ENCODE assay signal across 7 cellular contexts in the genomic region with DNA sequence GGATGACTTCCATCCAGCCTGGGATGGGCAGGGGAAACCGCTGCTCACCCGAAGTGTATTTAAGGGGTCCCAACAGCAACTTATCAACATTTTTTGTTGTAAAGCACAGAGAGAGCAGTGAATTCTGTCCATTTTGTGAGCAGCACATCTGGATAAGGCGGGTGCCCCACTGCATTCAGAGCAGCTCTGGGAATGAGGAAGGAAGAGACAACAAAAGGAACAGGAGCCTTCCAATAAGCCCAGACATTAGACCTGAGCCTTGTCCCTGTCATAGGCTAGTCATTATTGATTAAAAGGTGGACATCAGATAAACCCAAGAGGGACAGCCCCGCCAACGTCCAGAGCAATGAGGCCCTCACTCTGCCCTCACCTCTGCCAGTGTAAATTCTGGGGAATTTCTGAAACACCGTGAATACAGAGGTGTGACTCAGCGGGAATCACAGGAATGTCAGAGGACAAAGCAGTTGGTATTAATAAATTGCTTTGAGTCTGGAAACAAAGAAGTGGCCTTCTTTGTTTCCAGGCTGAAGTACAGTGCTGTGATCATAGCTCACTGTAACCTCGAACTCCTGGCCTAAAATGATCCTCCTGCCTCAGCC.
A peak's percentile ranks its signal among the peaks of the same experiment; 100 is the strongest.
DNase-seq lines count a peak whose midpoint lies in the region; ATAC-seq, FAIRE-seq and TF ChIP-seq lines count a peak whose summit lies in the region.
"Not testable (repeated sequence)": the region's sequence is repeated elsewhere in the genome, so short reads cannot be mapped to it uniquely, and the experiment has no call there.

No MANE protein-coding gene starts in this region.

- ATAC-seq in A549 (peak; percentile 68 to 90), PC-3 (peak; percentile 95), body of pancreas (peak; percentile 51)

- peak overlapping the region; percentile 48 to 54; a peak in 4 of 6 replicates for H3K27ac ChIP-seq in A549
- not testable (repeated sequence) for H3K27ac ChIP-seq in PC-3 (ENCODE audit: low read length); body of pancreas; keratinocyte (ENCODE audit: control insufficient read depth, insufficient read depth, low read length)

- 67% methylated on average over 6 of the region's 8 CpGs for WGBS in A549 (ENCODE audit: missing lambda C conversion rate)
- 77 to 85% methylated on average over 3 to 5 of the region's 8 CpGs for WGBS in body of pancreas, 2 donors

- dilution Hi-C loops in keratinocyte (cut with MboI; ENCODE audit: extremely low pct_ligation_motif_present, low sequenced_read_pairs) = not testable (repeated sequence)

- FAIRE-seq in A549 (lab: Jason Lieb, UNC) = not testable (repeated sequence)
- FAIRE-seq in H54 (lab: Jason Lieb, UNC) = peak; percentile 84
- peak; percentile 39 for FAIRE-seq in RCC 7860 (lab: Jason Lieb, UNC)
- FAIRE-seq in keratinocyte (lab: Jason Lieb, UNC) = peak; percentile 87

- H3F3A ChIP-seq in PC-3 (ENCODE audit: low read length, unreplicated experiment) = not testable (repeated sequence)

- TF ChIP-seq POLR2A in A549 (IDR thresholded peaks at IDR 0.05; ENCODE audit: low read length); H54 (IDR thresholded peaks at IDR 0.05; ENCODE audit: low read depth, low read length); body of pancreas (IDR thresholded peaks at IDR 0.05): not testable (repeated sequence)

- not testable (repeated sequence) for H3K4me3 ChIP-seq in A549; PC-3 (ENCODE audit: low read length); body of pancreas; keratinocyte (ENCODE audit: control insufficient read depth in 2 of 3, extremely low read depth in 1 of 3, insufficient read depth in 2 of 3, low read depth in 1 of 3, low read length in 3 of 3)

- not testable (repeated sequence) for H3K4me1 ChIP-seq in A549; PC-3 (ENCODE audit: insufficient read depth, low read length); keratinocyte (ENCODE audit: control insufficient read depth, extremely low read depth, insufficient read depth, low read length)
- peaks cover 11% of the 10 kb centered on the region for H3K4me1 ChIP-seq in body of pancreas

- H3K36me3 ChIP-seq in PC-3 (ENCODE audit: low read depth, low read length); body of pancreas (replicated peaks in 1 of 2; ENCODE audit: insufficient read depth in 1 of 2, low read depth in 2 of 2); keratinocyte (ENCODE audit: control insufficient read depth in 2 of 2, extremely low read depth in 1 of 2, insufficient read depth in 2 of 2, low read length in 2 of 2): not testable (repeated sequence)

- not testable (repeated sequence) for TF ChIP-seq RAD21 in A549 (conservative IDR thresholded peaks at IDR 0.05 in 1 of 2, IDR thresholded peaks at IDR 0.05 in 1 of 2)

- not testable (repeated sequence) for H3K27me3 ChIP-seq in PC-3 (ENCODE audit: low read length); body of pancreas; keratinocyte (ENCODE audit: control insufficient read depth, extremely low read depth, insufficient read depth, low read length)

- POLR2A ChIA-PET in A549 (lab: Yijun Ruan, JAX); PC-3 (lab: Charles Lee; ENCODE audit: unreplicated experiment): not testable (repeated sequence)

- not testable (repeated sequence) for TF ChIP-seq CTCF in A549 (IDR thresholded peaks at IDR 0.05); PC-3 (conservative IDR thresholded peaks at IDR 0.05; ENCODE audit: low read depth, low read length); body of pancreas (IDR thresholded peaks at IDR 0.05); keratinocyte (optimal IDR thresholded peaks at IDR 0.05 in 1 of 3, IDR thresholded peaks at IDR 0.05 in 1 of 3, conservative IDR thresholded peaks at IDR 0.05 in 1 of 3; ENCODE audit: extremely low read depth in 1 of 3, insufficient read depth in 2 of 3, low read length in 3 of 3)

- BruUV-seq in PC-3 (replicated peaks; lab: Mats Ljungman, UMichigan) = not testable (repeated sequence)

- H3K9me3 ChIP-seq in A549; PC-3 (ENCODE audit: low read length); body of pancreas; keratinocyte (ENCODE audit: control insufficient read depth, low read depth, low read length): not testable (repeated sequence)

- not testable (repeated sequence) for H3K9ac ChIP-seq in PC-3 (ENCODE audit: low read length); keratinocyte (ENCODE audit: control insufficient read depth, extremely low read depth, insufficient read depth, low read length)

- not testable (repeated sequence) for TF ChIP-seq EP300 in A549 (IDR thresholded peaks at IDR 0.05)

- intact Hi-C loops in PC-3 (cut with micrococcal nuclease); body of pancreas (cut with DNase I): not testable (repeated sequence)

- not testable (repeated sequence) for H2AFZ ChIP-seq in PC-3 (ENCODE audit: low read length); keratinocyte (ENCODE audit: control insufficient read depth, low read length)

- H3K9me1 ChIP-seq in keratinocyte (ENCODE audit: control insufficient read depth, extremely low read depth, insufficient read depth, low read length) = not testable (repeated sequence)

- not testable (repeated sequence) for H4K20me1 ChIP-seq in PC-3 (ENCODE audit: low read length); keratinocyte (ENCODE audit: control insufficient read depth, extremely low read depth, insufficient read depth, low read length)

- DNase-seq in A549 (ENCODE audit: low read depth in 1 of 2, low spot score in 1 of 2); H54 (ENCODE audit: insufficient read length, low spot score); PC-3; RCC 7860 (ENCODE audit: low spot score); keratinocyte (ENCODE audit: low read depth, low spot score): not testable (repeated sequence)
- peak in 1 of 4 donors; percentile 22 for DNase-seq in body of pancreas
- DNase-seq in mucosa of gallbladder (ENCODE audit: low spot score) = peak; percentile 34

- not testable (repeated sequence) for H3K79me2 ChIP-seq in PC-3 (ENCODE audit: low read length); keratinocyte (ENCODE audit: control insufficient read depth, insufficient read depth, low read length)

- not testable (repeated sequence) for H3K4me2 ChIP-seq in A549; PC-3 (ENCODE audit: low read length); keratinocyte (ENCODE audit: control insufficient read depth, extremely low read depth, insufficient read depth, low read depth, low read length)

- CTCF ChIA-PET in A549 (lab: Yijun Ruan, JAX); PC-3 (lab: Charles Lee): not testable (repeated sequence)

- H3K9me2 ChIP-seq in PC-3 (replicated peaks; ENCODE audit: low read length) = not testable (repeated sequence)
